In the genomic region with DNA sequence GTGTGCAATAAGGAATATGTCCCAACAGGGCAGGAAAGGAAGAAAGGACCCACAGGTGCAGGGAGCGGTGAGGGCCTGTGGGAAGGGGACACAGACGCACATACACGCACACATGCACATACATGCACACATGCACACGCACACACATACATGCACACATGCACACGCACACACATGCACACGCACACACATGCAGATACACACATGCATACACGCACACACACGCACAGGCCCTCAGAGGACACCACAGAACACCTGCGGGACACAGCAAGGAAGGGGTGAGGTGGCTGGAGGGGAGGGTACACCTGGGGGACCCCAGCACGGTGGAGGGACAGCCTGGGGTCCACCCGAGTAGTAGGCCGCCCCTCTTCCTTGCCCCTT, we compare ENCODE assay signal across 1 cellular context.
TF ChIP-seq lines count a peak whose summit lies in the region.

No MANE protein-coding gene starts in this region.

TF ChIP-seq in GM23338, 12 proteins besides CTCF, POLR2A, EP300 and RAD21 (continued from another document):
- TF ChIP-seq, protein P1, sequence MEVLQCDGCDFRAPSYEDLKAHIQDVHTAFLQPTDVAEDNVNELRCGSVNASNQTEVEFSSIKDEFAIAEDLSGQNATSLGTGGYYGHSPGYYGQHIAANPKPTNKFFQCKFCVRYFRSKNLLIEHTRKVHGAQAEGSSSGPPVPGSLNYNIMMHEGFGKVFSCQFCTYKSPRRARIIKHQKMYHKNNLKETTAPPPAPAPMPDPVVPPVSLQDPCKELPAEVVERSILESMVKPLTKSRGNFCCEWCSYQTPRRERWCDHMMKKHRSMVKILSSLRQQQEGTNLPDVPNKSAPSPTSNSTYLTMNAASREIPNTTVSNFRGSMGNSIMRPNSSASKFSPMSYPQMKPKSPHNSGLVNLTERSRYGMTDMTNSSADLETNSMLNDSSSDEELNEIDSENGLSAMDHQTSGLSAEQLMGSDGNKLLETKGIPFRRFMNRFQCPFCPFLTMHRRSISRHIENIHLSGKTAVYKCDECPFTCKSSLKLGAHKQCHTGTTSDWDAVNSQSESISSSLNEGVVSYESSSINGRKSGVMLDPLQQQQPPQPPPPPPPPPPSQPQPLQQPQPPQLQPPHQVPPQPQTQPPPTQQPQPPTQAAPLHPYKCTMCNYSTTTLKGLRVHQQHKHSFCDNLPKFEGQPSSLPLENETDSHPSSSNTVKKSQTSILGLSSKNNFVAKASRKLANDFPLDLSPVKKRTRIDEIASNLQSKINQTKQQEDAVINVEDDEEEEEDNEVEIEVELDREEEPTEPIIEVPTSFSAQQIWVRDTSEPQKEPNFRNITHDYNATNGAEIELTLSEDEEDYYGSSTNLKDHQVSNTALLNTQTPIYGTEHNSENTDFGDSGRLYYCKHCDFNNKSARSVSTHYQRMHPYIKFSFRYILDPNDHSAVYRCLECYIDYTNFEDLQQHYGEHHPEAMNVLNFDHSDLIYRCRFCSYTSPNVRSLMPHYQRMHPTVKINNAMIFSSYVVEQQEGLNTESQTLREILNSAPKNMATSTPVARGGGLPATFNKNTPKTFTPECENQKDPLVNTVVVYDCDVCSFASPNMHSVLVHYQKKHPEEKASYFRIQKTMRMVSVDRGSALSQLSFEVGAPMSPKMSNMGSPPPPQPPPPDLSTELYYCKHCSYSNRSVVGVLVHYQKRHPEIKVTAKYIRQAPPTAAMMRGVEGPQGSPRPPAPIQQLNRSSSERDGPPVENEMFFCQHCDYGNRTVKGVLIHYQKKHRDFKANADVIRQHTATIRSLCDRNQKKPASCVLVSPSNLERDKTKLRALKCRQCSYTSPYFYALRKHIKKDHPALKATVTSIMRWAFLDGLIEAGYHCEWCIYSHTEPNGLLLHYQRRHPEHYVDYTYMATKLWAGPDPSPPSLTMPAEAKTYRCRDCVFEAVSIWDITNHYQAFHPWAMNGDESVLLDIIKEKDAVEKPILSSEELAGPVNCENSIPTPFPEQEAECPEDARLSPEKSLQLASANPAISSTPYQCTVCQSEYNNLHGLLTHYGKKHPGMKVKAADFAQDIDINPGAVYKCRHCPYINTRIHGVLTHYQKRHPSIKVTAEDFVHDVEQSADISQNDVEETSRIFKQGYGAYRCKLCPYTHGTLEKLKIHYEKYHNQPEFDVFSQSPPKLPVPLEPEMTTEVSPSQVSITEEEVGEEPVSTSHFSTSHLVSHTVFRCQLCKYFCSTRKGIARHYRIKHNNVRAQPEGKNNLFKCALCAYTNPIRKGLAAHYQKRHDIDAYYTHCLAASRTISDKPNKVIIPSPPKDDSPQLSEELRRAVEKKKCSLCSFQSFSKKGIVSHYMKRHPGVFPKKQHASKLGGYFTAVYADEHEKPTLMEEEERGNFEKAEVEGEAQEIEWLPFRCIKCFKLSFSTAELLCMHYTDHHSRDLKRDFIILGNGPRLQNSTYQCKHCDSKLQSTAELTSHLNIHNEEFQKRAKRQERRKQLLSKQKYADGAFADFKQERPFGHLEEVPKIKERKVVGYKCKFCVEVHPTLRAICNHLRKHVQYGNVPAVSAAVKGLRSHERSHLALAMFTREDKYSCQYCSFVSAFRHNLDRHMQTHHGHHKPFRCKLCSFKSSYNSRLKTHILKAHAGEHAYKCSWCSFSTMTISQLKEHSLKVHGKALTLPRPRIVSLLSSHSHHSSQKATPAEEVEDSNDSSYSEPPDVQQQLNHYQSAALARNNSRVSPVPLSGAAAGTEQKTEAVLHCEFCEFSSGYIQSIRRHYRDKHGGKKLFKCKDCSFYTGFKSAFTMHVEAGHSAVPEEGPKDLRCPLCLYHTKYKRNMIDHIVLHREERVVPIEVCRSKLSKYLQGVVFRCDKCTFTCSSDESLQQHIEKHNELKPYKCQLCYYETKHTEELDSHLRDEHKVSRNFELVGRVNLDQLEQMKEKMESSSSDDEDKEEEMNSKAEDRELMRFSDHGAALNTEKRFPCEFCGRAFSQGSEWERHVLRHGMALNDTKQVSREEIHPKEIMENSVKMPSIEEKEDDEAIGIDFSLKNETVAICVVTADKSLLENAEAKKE (CRISPR knock-in tag; IDR thresholded peaks at IDR 0.05) = no peak
- TF ChIP-seq, protein P2, sequence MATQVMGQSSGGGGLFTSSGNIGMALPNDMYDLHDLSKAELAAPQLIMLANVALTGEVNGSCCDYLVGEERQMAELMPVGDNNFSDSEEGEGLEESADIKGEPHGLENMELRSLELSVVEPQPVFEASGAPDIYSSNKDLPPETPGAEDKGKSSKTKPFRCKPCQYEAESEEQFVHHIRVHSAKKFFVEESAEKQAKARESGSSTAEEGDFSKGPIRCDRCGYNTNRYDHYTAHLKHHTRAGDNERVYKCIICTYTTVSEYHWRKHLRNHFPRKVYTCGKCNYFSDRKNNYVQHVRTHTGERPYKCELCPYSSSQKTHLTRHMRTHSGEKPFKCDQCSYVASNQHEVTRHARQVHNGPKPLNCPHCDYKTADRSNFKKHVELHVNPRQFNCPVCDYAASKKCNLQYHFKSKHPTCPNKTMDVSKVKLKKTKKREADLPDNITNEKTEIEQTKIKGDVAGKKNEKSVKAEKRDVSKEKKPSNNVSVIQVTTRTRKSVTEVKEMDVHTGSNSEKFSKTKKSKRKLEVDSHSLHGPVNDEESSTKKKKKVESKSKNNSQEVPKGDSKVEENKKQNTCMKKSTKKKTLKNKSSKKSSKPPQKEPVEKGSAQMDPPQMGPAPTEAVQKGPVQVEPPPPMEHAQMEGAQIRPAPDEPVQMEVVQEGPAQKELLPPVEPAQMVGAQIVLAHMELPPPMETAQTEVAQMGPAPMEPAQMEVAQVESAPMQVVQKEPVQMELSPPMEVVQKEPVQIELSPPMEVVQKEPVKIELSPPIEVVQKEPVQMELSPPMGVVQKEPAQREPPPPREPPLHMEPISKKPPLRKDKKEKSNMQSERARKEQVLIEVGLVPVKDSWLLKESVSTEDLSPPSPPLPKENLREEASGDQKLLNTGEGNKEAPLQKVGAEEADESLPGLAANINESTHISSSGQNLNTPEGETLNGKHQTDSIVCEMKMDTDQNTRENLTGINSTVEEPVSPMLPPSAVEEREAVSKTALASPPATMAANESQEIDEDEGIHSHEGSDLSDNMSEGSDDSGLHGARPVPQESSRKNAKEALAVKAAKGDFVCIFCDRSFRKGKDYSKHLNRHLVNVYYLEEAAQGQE (IDR thresholded peaks at IDR 0.05; ENCODE audit: unreplicated experiment) = no peak
- TF ChIP-seq JUNB (IDR thresholded peaks at IDR 0.05; ENCODE audit: unreplicated experiment) = no peak
